ENCODE assay signal across 14 cellular contexts in genomic region chr1:231776006-231776707, GRCh38.
DNase-seq lines count a peak whose midpoint lies in the region; ATAC-seq and TF ChIP-seq lines count a peak whose summit lies in the region.
"Had no signal": no experiment of that assay in that cellular context is flagged by ENCODE, and none has a peak within 500 bp of the region (broad histone marks: within the 10 kb centered on the region; RNA-seq: fewer than 3 reads in every experiment).

No MANE protein-coding gene starts in this region.

- peaks cover 9% of the 10 kb centered on the region for H3K36me3 Mint-ChIP-seq in mesothelial cell of epicardium

- peak; percentile 8 for TF ChIP-seq CTCF in AG09319 (IDR thresholded peaks at IDR 0.05; ENCODE audit: low read depth, low read length)
- no peak for TF ChIP-seq CTCF in mesothelial cell of epicardium (IDR thresholded peaks at IDR 0.05; ENCODE audit: unreplicated experiment)

- DNase-seq in AG09319 (ENCODE audit: extremely low read depth, low read depth) (peak; percentile 69), NCI-H146 (lab: John Stamatoyannopoulos, UW) (peak; percentile 73), epidermal melanocyte (ENCODE audit: insufficient read length, low spot score) (peak; percentile 38), mesothelial cell of epicardium (ENCODE audit: low spot score in 2 of 2, unreplicated experiment in 2 of 2) (no peak), nucleus accumbens (lab: John Stamatoyannopoulos, UW) (no peak), NCI-H2081 (lab: John Stamatoyannopoulos, UW) (no peak)
- DNase-seq: activated naive CD8-positive, alpha-beta T cell treated with anti-CD3 and anti-CD28 coated beads, Interleukin-2, amount 50 U/mL, for 24 hours; effector CD8-positive, alpha-beta T cell; NCI-H1694; stimulated activated CD4-positive, alpha-beta T cell treated with anti-CD3 and anti-CD28 coated beads, Interleukin-4, amount 100 ng/mL, for 1 hour; WERI-Rb-1 had no signal

- no peaks in the 10 kb centered on the region for H3K9me3 Mint-ChIP-seq in mesothelial cell of epicardium
- H3K9me3 Mint-ChIP-seq: activated naive CD8-positive, alpha-beta T cell treated with anti-CD3 and anti-CD28 coated beads, Interleukin-2, amount 50 U/mL, for 24 hours; stimulated activated memory B cell treated with anti-CD40 and anti-IgM and Interleukin-4, amounts not matched to agents 10 μg/mL and 1 μg/mL and 100 μg/mL, for 72 hours had no signal

- H3K4me3 Mint-ChIP-seq in mesothelial cell of epicardium = no peak overlapping the region
- H3K4me3 Mint-ChIP-seq: activated naive CD8-positive, alpha-beta T cell treated with anti-CD3 and anti-CD28 coated beads, Interleukin-2, amount 50 U/mL, for 24 hours; stimulated activated memory B cell treated with anti-CD40 and anti-IgM and Interleukin-4, amounts not matched to agents 10 μg/mL and 1 μg/mL and 100 μg/mL, for 72 hours had no signal

- peaks cover 32% of the 10 kb centered on the region for H3K4me1 Mint-ChIP-seq in mesothelial cell of epicardium
- H3K4me1 Mint-ChIP-seq: activated naive CD8-positive, alpha-beta T cell treated with anti-CD3 and anti-CD28 coated beads, Interleukin-2, amount 50 U/mL, for 24 hours had no signal

- H3K27ac Mint-ChIP-seq in mesothelial cell of epicardium = peak overlapping the region; percentile 83
- H3K27ac Mint-ChIP-seq: activated naive CD8-positive, alpha-beta T cell treated with anti-CD3 and anti-CD28 coated beads, Interleukin-2, amount 50 U/mL, for 24 hours; stimulated activated memory B cell treated with anti-CD40 and anti-IgM and Interleukin-4, amounts not matched to agents 10 μg/mL and 1 μg/mL and 100 μg/mL, for 72 hours had no signal

- no peaks in the 10 kb centered on the region for H3K27me3 Mint-ChIP-seq in mesothelial cell of epicardium (ENCODE audit: low read depth)
- H3K27me3 Mint-ChIP-seq: activated naive CD8-positive, alpha-beta T cell treated with anti-CD3 and anti-CD28 coated beads, Interleukin-2, amount 50 U/mL, for 24 hours; stimulated activated memory B cell treated with anti-CD40 and anti-IgM and Interleukin-4, amounts not matched to agents 10 μg/mL and 1 μg/mL and 100 μg/mL, for 72 hours had no signal

- no peak for ATAC-seq in GM21515 (IDR thresholded peaks at IDR 0.05; ENCODE audit: unreplicated experiment)
- ATAC-seq in GM21723 (IDR thresholded peaks at IDR 0.05; ENCODE audit: unreplicated experiment) = no peak
- ATAC-seq: activated naive CD8-positive, alpha-beta T cell treated with anti-CD3 and anti-CD28 coated beads, Interleukin-2, amount 50 U/mL, for 24 hours; stimulated activated memory B cell treated with anti-CD40 and anti-IgM and Interleukin-4, amounts not matched to agents 10 μg/mL and 1 μg/mL and 100 μg/mL, for 72 hours had no signal

Comparison
In these comparisons a context has a peak if more than half of its experiments do, and no peak if none do; other contexts are left out.
1. DNase-seq: peak in AG09319 (single experiment), NCI-H146 (single experiment) and epidermal melanocyte (single experiment); none in mesothelial cell of epicardium (0 of 2), nucleus accumbens (0 of 56) and NCI-H2081 (0 of 2).